In the genomic region with DNA sequence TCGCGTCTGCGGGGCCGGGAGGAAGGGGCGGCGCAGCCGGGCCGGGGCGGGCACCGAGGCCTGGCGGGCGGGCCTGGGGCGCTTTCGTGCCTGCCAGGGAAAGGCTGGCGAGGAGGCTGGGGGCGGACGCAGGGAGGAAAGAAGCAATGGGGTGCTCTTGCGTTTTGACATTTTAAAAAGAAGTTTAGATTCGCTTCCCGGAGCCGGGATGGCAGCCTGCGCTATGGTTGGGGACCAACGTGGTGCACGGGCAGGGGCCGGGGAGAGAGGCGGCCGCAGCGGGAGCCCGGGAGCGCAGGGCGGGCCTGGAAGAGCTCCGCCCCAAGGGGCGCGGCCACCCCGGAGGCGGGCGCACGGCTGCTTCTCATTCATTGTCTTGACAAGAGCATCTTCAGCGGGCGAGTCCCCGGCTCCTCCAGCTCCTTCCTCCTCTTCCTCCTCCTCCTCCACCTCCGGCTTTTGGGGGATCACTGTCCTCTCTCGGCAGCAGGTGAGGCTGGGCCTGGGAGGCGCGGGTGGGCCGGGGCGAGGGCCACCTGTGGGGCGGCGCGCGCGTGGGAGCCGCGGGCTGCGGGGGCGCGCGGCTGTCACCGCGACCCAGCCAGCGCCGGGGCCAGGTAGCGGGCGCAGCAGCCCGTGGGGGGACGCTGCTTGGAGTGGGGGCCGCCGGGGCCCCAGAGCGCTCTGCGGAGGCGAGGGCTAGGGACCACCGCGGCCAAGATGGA, we compare ENCODE assay signal across 7 cellular contexts.
DNase-seq lines count a peak whose midpoint lies in the region; ATAC-seq and TF ChIP-seq lines count a peak whose summit lies in the region.

A gene (plus strand): TSS at position 367 of the 725 bp plus-strand sequence. CDS start 1,608 bp downstream, outside the sequence.

- ATAC-seq in HG02938 (IDR thresholded peaks at IDR 0.05; ENCODE audit: unreplicated experiment), result peak; percentile 37
- ATAC-seq in central memory CD8-positive, alpha-beta T cell (replicated peaks; ENCODE audit: extremely low read depth, poor library complexity, severe bottlenecking), result peak; percentile 41

- no peaks in the 10 kb centered on the region for H3K27me3 Mint-ChIP-seq in central memory CD8-positive, alpha-beta T cell

- peak within 1 kb of the TSS; percentile 100 for H3K4me3 Mint-ChIP-seq in central memory CD8-positive, alpha-beta T cell

- H3K27ac Mint-ChIP-seq in central memory CD8-positive, alpha-beta T cell (ENCODE audit: low read depth), result peak within 1 kb of the TSS; percentile 94

- no peaks in the 10 kb centered on the region for H3K9me3 Mint-ChIP-seq in central memory CD8-positive, alpha-beta T cell

- DNase-seq in NCI-H2196 (lab: John Stamatoyannopoulos, UW; ENCODE audit: unreplicated experiment) (peak; percentile 86), kidney tubule cell (ENCODE audit: low spot score) (peak; percentile 79)
- peak; percentile 64 to 80 (median 67) for DNase-seq in activated CD4-positive, CD25-positive, alpha-beta regulatory T cell (lab: John Stamatoyannopoulos, UW)
- DNase-seq in central memory CD8-positive, alpha-beta T cell (ENCODE audit: low spot score in 2 of 2), result peak; percentile 70 to 75
- peak; percentile 79 to 82 for DNase-seq in stimulated activated CD4-positive, alpha-beta T cell treated with anti-CD3 and anti-CD28 coated beads, Interleukin-15, amount 100 ng/mL, for 48 hours (ENCODE audit: low read depth in 2 of 2)

- peaks cover 45% of the 10 kb centered on the region for H3K4me1 Mint-ChIP-seq in central memory CD8-positive, alpha-beta T cell

- TF ChIP-seq POLR2A in GM15510 (IDR thresholded peaks at IDR 0.05; ENCODE audit: borderline replicate concordance, extremely low read depth, insufficient read length), result peak; percentile 95

- peaks cover 51% of the 10 kb centered on the region for H3K36me3 Mint-ChIP-seq in central memory CD8-positive, alpha-beta T cell (ENCODE audit: insufficient read depth)

Comparison
In these comparisons a context has a peak if more than half of its experiments do, and no peak if none do; other contexts are left out.
1. Peak in every context shown above with its lines: DNase-seq and ATAC-seq.